ENCODE assay signal across 35 cellular contexts in genomic region chr12:2467447-2468195, GRCh38.
"Had no signal": no experiment of that assay in that cellular context is flagged by ENCODE, and none has a peak within 500 bp of the region (broad histone marks: within the 10 kb centered on the region; RNA-seq: fewer than 3 reads in every experiment).

No MANE protein-coding gene starts in this region.

- H3K4me1 Mint-ChIP-seq: activated CD4-positive, alpha-beta T cell treated with anti-CD3 and anti-CD28 coated beads for 36 hours; activated CD4-positive, alpha-beta T cell treated with anti-CD3 and anti-CD28 coated beads, Interleukin-2, amount 10 ng/mL, durations not matched to agents 24 days and 14 days; activated CD8-positive, alpha-beta memory T cell treated with anti-CD3 and anti-CD28 coated beads, Interleukin-2, amount 10 ng/mL, durations not matched to agents 7 days and 5 days; activated naive CD4-positive, alpha-beta T cell treated with anti-CD3 and anti-CD28 coated beads, Interleukin-2, amount 50 U/mL, for 24 hours; activated naive CD8-positive, alpha-beta T cell treated with anti-CD3 and anti-CD28 coated beads for 36 hours; activated naive CD8-positive, alpha-beta T cell treated with anti-CD3 and anti-CD28 coated beads, Interleukin-2, amount 50 U/mL, for 24 hours; brain; central memory CD8-positive, alpha-beta T cell; endodermal cell; T-cell; T-helper 17 cell had no signal

- H3K9me3 Mint-ChIP-seq: activated CD4-positive, alpha-beta memory T cell treated with anti-CD3 and anti-CD28 coated beads for 36 hours; activated CD4-positive, alpha-beta T cell treated with anti-CD3 and anti-CD28 coated beads, Interleukin-2, amount 10 ng/mL, durations not matched to agents 24 days and 14 days; activated naive CD4-positive, alpha-beta T cell treated with anti-CD3 and anti-CD28 coated beads, Interleukin-2, amount 50 U/mL, for 24 hours; activated naive CD8-positive, alpha-beta T cell treated with anti-CD3 and anti-CD28 coated beads for 36 hours; activated naive CD8-positive, alpha-beta T cell treated with anti-CD3 and anti-CD28 coated beads, Interleukin-2, amount 50 U/mL, for 24 hours; activated T-helper 1 cell treated with anti-CD3 and anti-CD28 coated beads, Interleukin-12 subunit alpha, Interleukin-12 subunit beta, Interleukin-2, Interleukin-4 antibody, amounts not matched to agents 30 ng/mL and 10 ng/mL and 1 ng/mL, durations not matched to agents 14 hours and 24 hours and 36 hours; activated T-helper 2 cell treated with anti-CD3 and anti-CD28 coated beads, Interferon-gamma antibody, Interleukin-2, Interleukin-4, amounts not matched to agents 10 μg/mL and 5 μg/mL and 100 μg/mL, durations not matched to agents 14 hours and 24 hours and 36 hours; central memory CD8-positive, alpha-beta T cell; dendritic cell treated with granulocyte-macrophage colony-stimulating factor and Interleukin-4, amounts not matched to agents 40 ng/mL and 50 ng/mL, for 4 days; endodermal cell; T-cell; T-helper 2 cell treated with Interferon-gamma antibody and Interleukin-4, amounts not matched to agents 5 μg/mL and 100 μg/mL, for 36 hours had no signal

- H3K4me3 Mint-ChIP-seq: activated CD4-positive, alpha-beta memory T cell treated with anti-CD3 and anti-CD28 coated beads for 36 hours; activated CD4-positive, alpha-beta T cell treated with anti-CD3 and anti-CD28 coated beads for 36 hours; activated CD4-positive, alpha-beta T cell treated with anti-CD3 and anti-CD28 coated beads, Interleukin-2, amount 10 ng/mL, durations not matched to agents 24 days and 14 days; activated CD8-positive, alpha-beta memory T cell treated with anti-CD3 and anti-CD28 coated beads, Interleukin-2, amount 10 ng/mL, durations not matched to agents 7 days and 5 days; activated CD8-positive, alpha-beta T cell treated with anti-CD3 and anti-CD28 coated beads, Interleukin-2, amount 10 ng/mL, durations not matched to agents 7 days and 5 days; activated naive CD4-positive, alpha-beta T cell treated with anti-CD3 and anti-CD28 coated beads for 36 hours; activated naive CD4-positive, alpha-beta T cell treated with anti-CD3 and anti-CD28 coated beads, Interleukin-2, amount 50 U/mL, for 24 hours; activated naive CD8-positive, alpha-beta T cell treated with anti-CD3 and anti-CD28 coated beads for 36 hours; activated naive CD8-positive, alpha-beta T cell treated with anti-CD3 and anti-CD28 coated beads, Interleukin-2, amount 50 U/mL, for 24 hours; activated T-helper 1 cell treated with anti-CD3 and anti-CD28 coated beads, Interleukin-12 subunit alpha, Interleukin-12 subunit beta, Interleukin-2, Interleukin-4 antibody, amounts not matched to agents 30 ng/mL and 10 ng/mL and 1 ng/mL, durations not matched to agents 14 hours and 24 hours and 36 hours; brain; central memory CD8-positive, alpha-beta T cell; dendritic cell treated with granulocyte-macrophage colony-stimulating factor and Interleukin-4, amounts not matched to agents 40 ng/mL and 50 ng/mL, for 4 days; endodermal cell; T-cell; T-helper 17 cell; T-helper 2 cell treated with Interferon-gamma antibody and Interleukin-4, amounts not matched to agents 5 μg/mL and 100 μg/mL, for 36 hours had no signal

- H3K27me3 ChIP-seq: adrenal gland, ascending aorta, breast epithelium, cardiac muscle cell, dorsolateral prefrontal cortex had no signal

- H3K4me3 ChIP-seq: adrenal gland, ascending aorta, breast epithelium, cardiac muscle cell, coronary artery, dorsolateral prefrontal cortex had no signal

- H3K9me3 ChIP-seq: adrenal gland, ascending aorta, breast epithelium had no signal

- H3K27ac ChIP-seq: adrenal gland, ascending aorta, breast epithelium, cardiac muscle cell, coronary artery had no signal

- H3K27me3 Mint-ChIP-seq: activated naive CD4-positive, alpha-beta T cell treated with anti-CD3 and anti-CD28 coated beads, Interleukin-2, amount 50 U/mL, for 24 hours; activated naive CD8-positive, alpha-beta T cell treated with anti-CD3 and anti-CD28 coated beads, Interleukin-2, amount 50 U/mL, for 24 hours had no signal

- DNase-seq: activated CD4-positive, alpha-beta memory T cell treated with anti-CD3 and anti-CD28 coated beads for 36 hours; activated CD4-positive, alpha-beta T cell treated with anti-CD3 and anti-CD28 coated beads for 36 hours; activated CD4-positive, alpha-beta T cell treated with anti-CD3 and anti-CD28 coated beads, Interleukin-2, amount 10 ng/mL, durations not matched to agents 24 days and 14 days; activated CD4-positive, CD25-positive, alpha-beta regulatory T cell; activated CD4-positive, CD25-positive, alpha-beta regulatory T cell treated with anti-CD3 and anti-CD28 coated beads, Interleukin-2, amount 50 U/mL, for 72 hours; activated CD8-positive, alpha-beta memory T cell treated with anti-CD3 and anti-CD28 coated beads, Interleukin-2, amount 10 ng/mL, durations not matched to agents 7 days and 5 days; activated CD8-positive, alpha-beta memory T cell treated with anti-CD3 and anti-CD28 coated beads, Interleukin-2, amount 50 U/mL, for 4 hours; activated CD8-positive, alpha-beta T cell treated with anti-CD3 and anti-CD28 coated beads, Interleukin-2, amount 10 ng/mL, durations not matched to agents 7 days and 5 days; activated effector memory CD4-positive, alpha-beta T cell treated with anti-CD3 and anti-CD28 coated beads, Interleukin-2, amount 50 U/mL, for 16 hours; activated naive CD4-positive, alpha-beta T cell treated with anti-CD3 and anti-CD28 coated beads for 36 hours; activated naive CD8-positive, alpha-beta T cell treated with anti-CD3 and anti-CD28 coated beads for 36 hours; activated naive CD8-positive, alpha-beta T cell treated with anti-CD3 and anti-CD28 coated beads, Interleukin-2, amount 50 U/mL, for 24 hours; activated T-cell treated with anti-CD3 and anti-CD28 coated beads, Interleukin-2, amount 50 U/mL, for 1 hour; activated T-cell treated with anti-CD3 and anti-CD28 coated beads, Interleukin-2, amount 50 U/mL, for 48 hours; adrenal gland; amygdala; dorsolateral prefrontal cortex; effector memory CD4-positive, alpha-beta T cell; endodermal cell; foreskin fibroblast; SW 1271; T-cell; T-helper 17 cell had no signal

- H3K36me3 Mint-ChIP-seq: activated CD4-positive, alpha-beta memory T cell treated with anti-CD3 and anti-CD28 coated beads for 36 hours; activated CD8-positive, alpha-beta memory T cell treated with anti-CD3 and anti-CD28 coated beads, Interleukin-2, amount 10 ng/mL, durations not matched to agents 7 days and 5 days; activated naive CD4-positive, alpha-beta T cell treated with anti-CD3 and anti-CD28 coated beads, Interleukin-2, amount 50 U/mL, for 24 hours; activated naive CD8-positive, alpha-beta T cell treated with anti-CD3 and anti-CD28 coated beads for 36 hours; T-cell had no signal

- ATAC-seq: activated CD4-positive, alpha-beta T cell treated with anti-CD3 and anti-CD28 coated beads for 36 hours; activated CD8-positive, alpha-beta memory T cell treated with anti-CD3 and anti-CD28 coated beads, Interleukin-2, amount 10 ng/mL, durations not matched to agents 7 days and 5 days; activated CD8-positive, alpha-beta T cell treated with anti-CD3 and anti-CD28 coated beads, Interleukin-2, amount 10 ng/mL, durations not matched to agents 7 days and 5 days; activated naive CD8-positive, alpha-beta T cell treated with anti-CD3 and anti-CD28 coated beads, Interleukin-2, amount 50 U/mL, for 24 hours; esophagus mucosa; T-cell; T-helper 17 cell had no signal

- H3K36me3 ChIP-seq: adrenal gland, breast epithelium, cardiac muscle cell had no signal

- H3K4me1 ChIP-seq: adrenal gland, ascending aorta, breast epithelium had no signal

- H3K27ac Mint-ChIP-seq: activated CD4-positive, alpha-beta memory T cell treated with anti-CD3 and anti-CD28 coated beads for 36 hours; activated CD4-positive, alpha-beta T cell treated with anti-CD3 and anti-CD28 coated beads for 36 hours; activated CD4-positive, alpha-beta T cell treated with anti-CD3 and anti-CD28 coated beads, Interleukin-2, amount 10 ng/mL, durations not matched to agents 24 days and 14 days; activated CD8-positive, alpha-beta memory T cell treated with anti-CD3 and anti-CD28 coated beads, Interleukin-2, amount 10 ng/mL, durations not matched to agents 7 days and 5 days; activated CD8-positive, alpha-beta T cell treated with anti-CD3 and anti-CD28 coated beads, Interleukin-2, amount 10 ng/mL, durations not matched to agents 7 days and 5 days; activated naive CD4-positive, alpha-beta T cell treated with anti-CD3 and anti-CD28 coated beads for 36 hours; activated naive CD4-positive, alpha-beta T cell treated with anti-CD3 and anti-CD28 coated beads, Interleukin-2, amount 50 U/mL, for 24 hours; activated naive CD8-positive, alpha-beta T cell treated with anti-CD3 and anti-CD28 coated beads for 36 hours; activated naive CD8-positive, alpha-beta T cell treated with anti-CD3 and anti-CD28 coated beads, Interleukin-2, amount 50 U/mL, for 24 hours; activated T-helper 1 cell treated with anti-CD3 and anti-CD28 coated beads, Interleukin-12 subunit alpha, Interleukin-12 subunit beta, Interleukin-2, Interleukin-4 antibody, amounts not matched to agents 30 ng/mL and 10 ng/mL and 1 ng/mL, durations not matched to agents 14 hours and 24 hours and 36 hours; activated T-helper 2 cell treated with anti-CD3 and anti-CD28 coated beads, Interferon-gamma antibody, Interleukin-2, Interleukin-4, amounts not matched to agents 10 μg/mL and 5 μg/mL and 100 μg/mL, durations not matched to agents 14 hours and 24 hours and 36 hours; brain; dendritic cell treated with granulocyte-macrophage colony-stimulating factor and Interleukin-4, amounts not matched to agents 40 ng/mL and 50 ng/mL, for 4 days; T-cell; T-helper 17 cell; T-helper 2 cell treated with Interferon-gamma antibody and Interleukin-4, amounts not matched to agents 5 μg/mL and 100 μg/mL, for 36 hours had no signal
